Comparison of ENCODE assay signal across 1 cellular context in genomic region chr14:104971447-104972240, GRCh38.
TF ChIP-seq lines count a peak whose summit lies in the region.

No MANE protein-coding gene starts in this region.

TF ChIP-seq in GM12891, 5 proteins besides CTCF, POLR2A, EP300 and RAD21:
- TF ChIP-seq SPI1 (IDR thresholded peaks at IDR 0.05; ENCODE audit: low read depth, low read length): no peak
- TF ChIP-seq POLR2AphosphoS5 (IDR thresholded peaks at IDR 0.05; ENCODE audit: low read depth, low read length): no peak
- TF ChIP-seq PAX5 (IDR thresholded peaks at IDR 0.05; ENCODE audit: insufficient read depth, low read length, severe bottlenecking): no peak
- no peak for TF ChIP-seq POU2F2 (IDR thresholded peaks at IDR 0.05; ENCODE audit: low read depth, low read length)
- no peak for TF ChIP-seq TAF1 (IDR thresholded peaks at IDR 0.05; ENCODE audit: low read depth, low read length)
